28 cellular contexts compared by ENCODE assay signal in the genomic region with DNA sequence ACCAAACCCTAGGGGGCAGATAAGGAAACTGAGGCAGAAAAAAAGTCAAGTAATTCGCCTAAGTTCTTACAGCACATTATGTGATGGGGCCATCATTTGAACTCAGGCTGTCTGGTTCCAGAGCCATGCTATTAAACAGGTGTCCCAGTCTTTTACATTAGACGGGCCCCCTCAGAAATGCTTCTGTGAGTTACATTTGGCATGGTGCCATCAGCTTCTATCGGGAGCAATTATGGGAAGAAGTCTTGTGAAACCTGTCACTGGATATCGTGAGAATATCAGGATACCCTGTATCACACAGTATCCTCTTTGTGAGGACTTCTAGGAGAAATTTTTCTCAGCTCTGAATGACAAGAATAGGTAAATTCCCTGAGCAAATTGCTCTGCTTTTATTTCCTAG.
"Had no signal": no experiment of that assay in that cellular context is flagged by ENCODE, and none has a peak within 500 bp of the region (broad histone marks: within the 10 kb centered on the region; RNA-seq: fewer than 3 reads in every experiment).

No MANE protein-coding gene starts in this region.

- DNase-seq: activated CD4-positive, alpha-beta T cell treated with anti-CD3 and anti-CD28 coated beads for 1 hour; activated CD4-positive, alpha-beta T cell treated with anti-CD3 and anti-CD28 coated beads, Interleukin-2, amount 10 ng/mL, durations not matched to agents 24 days and 14 days; activated CD4-positive, alpha-beta T cell treated with anti-CD3 and anti-CD28 coated beads, Interleukin-2, amount 50 U/mL, for 48 hours; activated CD8-positive, alpha-beta memory T cell treated with anti-CD3 and anti-CD28 coated beads, Interleukin-2, amount 10 ng/mL, durations not matched to agents 7 days and 5 days; activated effector memory CD4-positive, alpha-beta T cell treated with anti-CD3 and anti-CD28 coated beads, Interleukin-2, amount 50 U/mL, for 16 hours; activated naive CD4-positive, alpha-beta T cell treated with Interleukin-2 at 50 U/mL for 16 hours; activated naive CD8-positive, alpha-beta T cell treated with anti-CD3 and anti-CD28 coated beads, Interleukin-2, amount 50 U/mL, for 24 hours; activated T-cell treated with anti-CD3 and anti-CD28 coated beads, Interleukin-2, amount 50 U/mL, for 24 hours; amniotic stem cell; body of pancreas; central memory CD4-positive, alpha-beta T cell; Kasumi-1; NCI-H1930; NCI-H2107; NCI-H226; NCI-H510A treated with DMSO at 0.1 percent for 48 hours; NK-92 treated with Interleukin-12 subunit alpha and Interleukin-12 subunit beta, amount 100 ng/mL, for 24 hours; OCI-M1; RPMI8226; T-helper 17 cell; T-helper 9 cell had no signal

- ATAC-seq: activated CD8-positive, alpha-beta memory T cell treated with anti-CD3 and anti-CD28 coated beads, Interleukin-2, amount 10 ng/mL, durations not matched to agents 7 days and 5 days; activated naive CD4-positive, alpha-beta T cell treated with anti-CD3 and anti-CD28 coated beads, Interleukin-2, amount 50 U/mL, for 72 hours; activated naive CD8-positive, alpha-beta T cell treated with anti-CD3 and anti-CD28 coated beads, Interleukin-2, amount 50 U/mL, for 24 hours; body of pancreas; Panc1; Right ventricle myocardium inferior; T-helper 17 cell; WTC11 had no signal

- H3K27me3 ChIP-seq: ascending aorta, body of pancreas had no signal

- FAIRE-seq: bronchial epithelial cell had no signal

- H3K36me3 ChIP-seq: ascending aorta had no signal

- H3K4me3 ChIP-seq: ascending aorta, body of pancreas, coronary artery had no signal

- H3K9me3 ChIP-seq: ascending aorta, body of pancreas had no signal

- H3K4me1 ChIP-seq: ascending aorta, body of pancreas had no signal

- H3K27ac ChIP-seq: ascending aorta, body of pancreas, coronary artery had no signal
